In genomic region chr9:94920439-94920951, GRCh38 we compare ENCODE assay signal across 9 cellular contexts.
DNase-seq lines count a peak whose midpoint lies in the region; FAIRE-seq and TF ChIP-seq lines count a peak whose summit lies in the region.
"Had no signal": no experiment of that assay in that cellular context is flagged by ENCODE, and none has a peak within 500 bp of the region (broad histone marks: within the 10 kb centered on the region; RNA-seq: fewer than 3 reads in every experiment).

No MANE protein-coding gene starts in this region.

- intact Hi-C loops in PC-9 (cut with micrococcal nuclease; ENCODE audit: unreplicated experiment), result loop anchor here (5.0 kb wide), 1 partner anchor 253 kb away; no protein-coding TSS in a partner anchor
- intact Hi-C loops in esophagus squamous epithelium (cut with DNase I), result loop anchor here (10.0 kb wide), 1 partner anchor 84 kb away; no protein-coding TSS in a partner anchor
- intact Hi-C loops in activated naive CD4-positive, alpha-beta T cell treated with anti-CD3 and anti-CD28 coated beads for 36 hours (cut with micrococcal nuclease), result no loop called here

- CTCF ChIA-PET in PC-9 (lab: Charles Lee), result interaction anchor here (0.6 kb wide), 1 partner anchor 44 kb away, joined by 3 read pairs; no protein-coding TSS in a partner anchor
- CTCF ChIA-PET in activated naive CD4-positive, alpha-beta T cell treated with anti-CD3 and anti-CD28 coated beads for 36 hours (lab: Charles Lee), result no interaction called here

- 64 to 76% methylated on average over 3 to 9 of the region's 11 CpGs for WGBS in esophagus squamous epithelium, 2 donors

- peaks cover 2% of the 10 kb centered on the region for H3K27me3 Mint-ChIP-seq in neural crest cell (ENCODE audit: low read depth)
- H3K27me3 Mint-ChIP-seq in activated naive CD4-positive, alpha-beta T cell treated with anti-CD3 and anti-CD28 coated beads for 36 hours (ENCODE audit: low read depth), result no peaks in the 10 kb centered on the region

- no peak overlapping the region for H3K27ac Mint-ChIP-seq in neural crest cell (ENCODE audit: unreplicated experiment)
- H3K27ac Mint-ChIP-seq in activated naive CD4-positive, alpha-beta T cell treated with anti-CD3 and anti-CD28 coated beads for 36 hours, result no peak overlapping the region

- H3K36me3 Mint-ChIP-seq in neural crest cell (ENCODE audit: low read depth), result no peaks in the 10 kb centered on the region
- peaks cover 4% of the 10 kb centered on the region for H3K36me3 Mint-ChIP-seq in activated naive CD4-positive, alpha-beta T cell treated with anti-CD3 and anti-CD28 coated beads for 36 hours (ENCODE audit: low read depth)

- peaks cover 94% of the 10 kb centered on the region for H3F3A ChIP-seq in PC-9 (ENCODE audit: insufficient read depth, low read depth)

- TF ChIP-seq POLR2A in esophagus squamous epithelium (IDR thresholded peaks at IDR 0.05), result no peak
- TF ChIP-seq POLR2A in GM12891 (IDR thresholded peaks at IDR 0.05; ENCODE audit: low read depth, low read length), result no peak

- TF ChIP-seq CTCF in 22Rv1 (IDR thresholded peaks at IDR 0.05), result no peak
- no peak for TF ChIP-seq CTCF in PC-9 (conservative IDR thresholded peaks at IDR 0.05)
- no peak for TF ChIP-seq CTCF in esophagus squamous epithelium (IDR thresholded peaks at IDR 0.05)
- no peak for TF ChIP-seq CTCF in neural crest cell (conservative IDR thresholded peaks at IDR 0.05)

- H3K79me2 ChIP-seq in PC-9 (ENCODE audit: low read depth), result peaks cover 59% of the 10 kb centered on the region

- no peaks in the 10 kb centered on the region for H3K27me3 ChIP-seq in PC-9 (ENCODE audit: insufficient read depth, low read depth)
- no peaks in the 10 kb centered on the region for H3K27me3 ChIP-seq in esophagus squamous epithelium

- H3K4me2 ChIP-seq in PC-9, result peak overlapping the region; percentile 76

- H3K4me3 ChIP-seq in PC-9 (peak overlapping the region; percentile 46; the same call in 1 of the 2 replicates), esophagus squamous epithelium (peak overlapping the region in 1 of 4 donors; percentile 9)

- H3K9me3 ChIP-seq in PC-9 (ENCODE audit: insufficient read depth, low read depth) (no peaks in the 10 kb centered on the region), esophagus squamous epithelium (no peaks in the 10 kb centered on the region)

- H3K36me3 ChIP-seq in PC-9 (ENCODE audit: low read depth), result peaks cover 10% of the 10 kb centered on the region; the same call in 1 of the 2 replicates
- H3K36me3 ChIP-seq in esophagus squamous epithelium, result no peaks in the 10 kb centered on the region

- POLR2A ChIA-PET in PC-9 (lab: Charles Lee; ENCODE audit: unreplicated experiment), result interaction anchor here (0.6 to 1.0 kb wide), 7 partner anchors 17 to 101 kb away, joined by 3 to 16 read pairs (median 4); no protein-coding TSS in a partner anchor

- H3K4me1 Mint-ChIP-seq in neural crest cell, result peaks cover 61% of the 10 kb centered on the region
- H3K4me1 Mint-ChIP-seq in activated naive CD4-positive, alpha-beta T cell treated with anti-CD3 and anti-CD28 coated beads for 36 hours (ENCODE audit: low read depth), result no peaks in the 10 kb centered on the region

- H3K9me3 Mint-ChIP-seq in neural crest cell, result no peaks in the 10 kb centered on the region
- H3K9me3 Mint-ChIP-seq in activated naive CD4-positive, alpha-beta T cell treated with anti-CD3 and anti-CD28 coated beads for 36 hours, result no peaks in the 10 kb centered on the region

- FAIRE-seq in GM12891 (lab: Jason Lieb, UNC), result no peak

- DNase-seq in PC-9 (peak in 1 of 2 experiments; percentile 74), esophagus squamous epithelium (lab: John Stamatoyannopoulos, UW) (no peak), neural crest cell (ENCODE audit: low read depth, low spot score) (no peak), SHP77 (lab: John Stamatoyannopoulos, UW) (no peak), cortex of kidney (lab: John Stamatoyannopoulos, UW) (no peak), GM12891 (ENCODE audit: insufficient read length, low spot score) (no peak)
- DNase-seq in activated naive CD4-positive, alpha-beta T cell treated with anti-CD3 and anti-CD28 coated beads for 36 hours, result no peak
- DNase-seq: AML-193 had no signal

- H3K4me1 ChIP-seq in PC-9 (replicated peaks; ENCODE audit: insufficient read depth) (peaks cover 93% of the 10 kb centered on the region), esophagus squamous epithelium (peaks cover 37 to 100% (median 74%) of the 10 kb centered on the region in 3 donors)

- H3K4me3 Mint-ChIP-seq in neural crest cell, result peak overlapping the region; percentile 1
- no peak overlapping the region for H3K4me3 Mint-ChIP-seq in activated naive CD4-positive, alpha-beta T cell treated with anti-CD3 and anti-CD28 coated beads for 36 hours

- no peaks in the 10 kb centered on the region for H3K9me2 ChIP-seq in PC-9 (ENCODE audit: insufficient read depth)

- H2AFZ ChIP-seq in PC-9, result no peak overlapping the region

- peak overlapping the region; percentile 64 for H3K27ac ChIP-seq in 22Rv1
- H3K27ac ChIP-seq in PC-9, result peak overlapping the region; percentile 97
- H3K27ac ChIP-seq in esophagus squamous epithelium, result peak overlapping the region; percentile 72 to 90 (median 86)

- BruUV-seq in PC-9 (replicated peaks; lab: Mats Ljungman, UMichigan), result TSS peak; percentile 57

- no peaks in the 10 kb centered on the region for H4K20me1 ChIP-seq in PC-9 (ENCODE audit: insufficient read depth)

TF ChIP-seq in GM12891, 5 proteins besides CTCF, POLR2A, EP300 and RAD21:
- TF ChIP-seq POU2F2 (IDR thresholded peaks at IDR 0.05; ENCODE audit: low read depth, low read length), result no peak
- TF ChIP-seq SPI1 (IDR thresholded peaks at IDR 0.05; ENCODE audit: low read depth, low read length), result no peak
- TF ChIP-seq POLR2AphosphoS5 (IDR thresholded peaks at IDR 0.05; ENCODE audit: low read depth, low read length), result no peak
- TF ChIP-seq TAF1 (IDR thresholded peaks at IDR 0.05; ENCODE audit: low read depth, low read length), result no peak
- TF ChIP-seq PAX5 (IDR thresholded peaks at IDR 0.05; ENCODE audit: insufficient read depth, low read length, severe bottlenecking), result no peak
